In the genomic region with DNA sequence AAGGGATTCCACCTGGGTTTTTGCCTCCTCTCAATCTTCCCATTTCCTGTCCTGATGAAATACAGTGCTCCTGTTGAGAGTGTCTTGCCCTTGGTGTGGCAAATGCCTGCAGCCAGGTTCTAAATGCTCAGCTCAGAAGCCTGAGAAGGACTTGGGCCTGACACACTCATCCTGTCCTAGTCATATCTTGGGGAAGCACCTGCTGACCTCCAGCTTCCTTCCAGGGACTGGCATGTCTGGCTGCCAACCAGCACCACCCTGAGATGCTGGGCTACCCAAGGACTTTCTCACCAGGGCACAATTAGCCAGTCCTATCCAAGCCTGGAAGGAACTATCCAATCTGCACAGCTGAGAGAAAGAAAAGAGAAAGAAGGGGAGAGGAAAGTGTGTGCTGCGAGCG, we compare ENCODE assay signal across 15 cellular contexts. TPM values are rescaled to one million over a fixed set of nuclear protein-coding genes. Genes with fewer than 3 reads are reported as not detected.
A peak's percentile ranks its signal among the peaks of the same experiment; 100 is the strongest.
DNase-seq lines count a peak whose midpoint lies in the region.
"Had no signal": no experiment of that assay in that cellular context is flagged by ENCODE, and none has a peak within 500 bp of the region (broad histone marks: within the 10 kb centered on the region; RNA-seq: fewer than 3 reads in every experiment).

No MANE protein-coding gene starts in this region.

- H3K36me3 ChIP-seq in BLaER1 = peaks cover 12% of the 10 kb centered on the region; the same call in 1 of the 2 replicates
- H3K36me3 ChIP-seq: HAP-1, SJCRH30 had no signal

- no peaks in the 10 kb centered on the region for H3K27me3 ChIP-seq in BLaER1

- H3K4me2 ChIP-seq in BLaER1 = peak overlapping the region; percentile 40

- H3K9ac ChIP-seq in BLaER1 = no peak overlapping the region

- H3K9me3 ChIP-seq in BLaER1 = no peaks in the 10 kb centered on the region
- H3K9me3 ChIP-seq: HAP-1, SJCRH30 had no signal

- no peak overlapping the region for H3K4me3 ChIP-seq in BLaER1
- H3K4me3 ChIP-seq: HAP-1, SJCRH30 had no signal

- H3K4me1 ChIP-seq in BLaER1 = peaks cover 26% of the 10 kb centered on the region
- H3K4me1 ChIP-seq: HAP-1, SJCRH30 had no signal

- H4K20me1 ChIP-seq in BLaER1 = peaks cover 64% of the 10 kb centered on the region

- 0 out of 2 replicates have a peak overlapping the region, but pooled peaks have one; percentile 10 for H3K27ac ChIP-seq in BLaER1
- no peak overlapping the region for H3K27ac ChIP-seq in epithelial cell of prostate
- H3K27ac ChIP-seq: RWPE1, SJCRH30 had no signal

- DNase-seq in NCI-H69 (lab: John Stamatoyannopoulos, UW) (peak; percentile 59), epithelial cell of prostate (ENCODE audit: low read depth, low spot score) (peak; percentile 2), pulmonary artery endothelial cell (ENCODE audit: low read depth, low spot score) (peak; percentile 75), GM19240 (ENCODE audit: insufficient read length, low spot score) (no peak), CD1c-positive myeloid dendritic cell (ENCODE audit: extremely low spot score) (no peak)
- DNase-seq in activated CD8-positive, alpha-beta memory T cell treated with anti-CD3 and anti-CD28 coated beads, Interleukin-2, amount 50 U/mL, for 48 hours = no peak
- DNase-seq: Calu3; CD4-positive, alpha-beta memory T cell; Kasumi-1; NCI-H1930; PC-3; SJCRH30 had no signal

RNA-seq across cellular contexts. Expression of gene LRFN2, which starts 43.4 kb away (rescaled TPM):
- not detected in 2 replicates for total RNA-seq in pulmonary artery endothelial cell
- total RNA-seq: Calu3; CD4-positive, alpha-beta memory T cell; PC-3; SJCRH30 had no signal

Comparison
In these comparisons a context has a peak if more than half of its experiments do, and no peak if none do; other contexts are left out.
1. DNase-seq: peak in NCI-H69 (single experiment), epithelial cell of prostate (single experiment) and pulmonary artery endothelial cell (single experiment); none in GM19240 (single experiment), activated CD8-positive, alpha-beta memory T cell treated with anti-CD3 and anti-CD28 coated beads, Interleukin-2, amount 50 U/mL, for 48 hours (single experiment) and CD1c-positive myeloid dendritic cell (single experiment).